ENCODE assay signal across 22 cellular contexts in the genomic region with DNA sequence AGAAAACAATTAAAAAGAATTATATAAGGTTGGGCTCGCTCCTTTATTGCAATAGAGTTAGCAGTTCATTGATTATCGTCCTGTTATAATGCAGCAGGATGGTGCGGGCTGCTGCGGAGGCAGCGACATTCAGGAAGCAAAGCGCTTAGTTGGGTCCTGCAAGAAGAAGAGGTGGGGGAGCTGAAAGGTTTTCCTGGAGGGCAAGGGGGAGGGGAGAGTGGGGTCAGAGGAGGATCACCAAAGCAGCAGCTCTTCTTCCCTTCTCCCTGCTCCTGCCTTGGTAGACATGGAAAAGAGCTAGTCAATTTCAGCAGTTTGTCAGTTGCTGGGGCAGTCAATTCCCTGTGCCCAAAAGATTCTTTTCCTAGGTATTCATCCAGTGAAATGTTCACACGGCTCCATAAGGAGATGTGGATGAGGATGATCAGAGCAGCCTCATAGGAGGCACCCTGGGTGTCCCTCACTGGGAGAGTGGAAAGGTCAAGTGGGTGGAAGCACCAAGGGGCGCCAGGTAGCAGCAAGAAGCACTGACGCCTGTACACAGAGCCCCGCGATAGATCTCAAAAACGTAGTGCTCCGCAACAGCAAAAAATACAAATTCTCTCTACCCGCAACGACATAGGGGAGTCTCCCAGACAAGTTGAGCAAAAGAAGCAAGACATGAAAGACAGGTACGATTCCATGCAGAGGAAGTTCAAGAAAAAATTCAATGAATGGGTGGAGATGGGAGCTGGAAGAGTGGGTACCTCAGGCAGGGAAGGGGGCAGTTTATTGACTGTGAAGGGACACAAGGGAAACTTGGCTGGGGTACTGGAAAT. TPM values are rescaled to one million over a fixed set of nuclear protein-coding genes. Genes with fewer than 3 reads are reported as not detected.
DNase-seq lines count a peak whose midpoint lies in the region; FAIRE-seq and TF ChIP-seq lines count a peak whose summit lies in the region.
"Had no signal": no experiment of that assay in that cellular context is flagged by ENCODE, and none has a peak within 500 bp of the region (broad histone marks: within the 10 kb centered on the region; RNA-seq: fewer than 3 reads in every experiment).

No MANE protein-coding gene starts in this region.

- H3K27me3 ChIP-seq in HUES48 (ENCODE audit: control insufficient read depth, insufficient read depth, low read length) = peaks cover 7% of the 10 kb centered on the region; the same call in 1 of the 2 replicates
- peaks cover 10% of the 10 kb centered on the region for H3K27me3 ChIP-seq in astrocyte (ENCODE audit: insufficient read depth, low read length)
- H3K27me3 ChIP-seq: vagina had no signal

- peaks cover 24% of the 10 kb centered on the region for H3K4me1 ChIP-seq in HUES48 (ENCODE audit: control insufficient read depth, insufficient read depth, low read length)
- H3K4me1 ChIP-seq in astrocyte (ENCODE audit: insufficient read depth, low read length) = no peaks in the 10 kb centered on the region

- H3K27me3 Mint-ChIP-seq in astrocyte (ENCODE audit: low read depth, unreplicated experiment) = peaks cover 43% of the 10 kb centered on the region
- H3K27me3 Mint-ChIP-seq in type B pancreatic cell = peaks cover 25% of the 10 kb centered on the region

- H3K9ac ChIP-seq in HUES48 (ENCODE audit: low read depth, low read length) (no peak overlapping the region), astrocyte (ENCODE audit: low read length) (no peak overlapping the region)

- H4K20me1 ChIP-seq in astrocyte (ENCODE audit: insufficient read depth, low read length) = no peaks in the 10 kb centered on the region

- no peak for DNase-seq in astrocyte (ENCODE audit: low read depth)
- peak; percentile 52 for DNase-seq in iPS-NIHi7 (ENCODE audit: extremely low spot score)
- DNase-seq in type B pancreatic cell (ENCODE audit: extremely low spot score, unreplicated experiment) = no peak
- DNase-seq in glomerular visceral epithelial cell (ENCODE audit: extremely low spot score) = no peak
- no peak for DNase-seq in activated CD4-positive, alpha-beta T cell treated with anti-CD3 and anti-CD28 coated beads for 1 hour
- DNase-seq in kidney tubule cell (ENCODE audit: low spot score) = no peak
- DNase-seq: activated CD8-positive, alpha-beta T cell treated with anti-CD3 and anti-CD28 coated beads, Interleukin-2, amount 10 ng/mL, durations not matched to agents 7 days and 5 days; activated naive CD4-positive, alpha-beta T cell treated with anti-CD3 and anti-CD28 coated beads for 36 hours; anterior cingulate cortex; CD4-positive, CD25-positive, alpha-beta regulatory T cell; DMS 273 treated with DMSO at 0.1 percent for 48 hours; GF-D8; hypothalamus; naive thymus-derived CD4-positive, alpha-beta T cell; NCI-H1048; NCI-H1930; NCI-H748 treated with DMSO at 0.1 percent for 48 hours; stimulated activated CD4-positive, alpha-beta T cell treated with anti-CD3 and anti-CD28 coated beads, Interleukin-1b, Interleukin-23, amount 100 ng/mL, for 48 hours had no signal

- no peak for FAIRE-seq in astrocyte (lab: Jason Lieb, UNC)

- H3K4me1 Mint-ChIP-seq in astrocyte (ENCODE audit: low read depth, unreplicated experiment) (peaks cover 10% of the 10 kb centered on the region), type B pancreatic cell (ENCODE audit: unreplicated experiment) (peaks cover 16% of the 10 kb centered on the region)

- H3K4me3 ChIP-seq in HUES48 (ENCODE audit: low read depth, low read length) (0 out of 2 replicates have a peak overlapping the region, but pooled peaks have one; percentile 3), astrocyte (ENCODE audit: insufficient read depth, low read depth, low read length) (no peak overlapping the region)
- H3K4me3 ChIP-seq: vagina had no signal

- H3K27ac ChIP-seq in HUES48 (ENCODE audit: low read depth, low read length) (no peak overlapping the region), astrocyte (ENCODE audit: low read depth, low read length) (no peak overlapping the region)
- H3K27ac ChIP-seq: vagina had no signal

- H3K4me2 ChIP-seq in astrocyte (ENCODE audit: low read length) = no peak overlapping the region

- no peak overlapping the region for H3K27ac Mint-ChIP-seq in astrocyte (ENCODE audit: unreplicated experiment)
- no peak overlapping the region for H3K27ac Mint-ChIP-seq in type B pancreatic cell
- H3K27ac Mint-ChIP-seq: activated CD8-positive, alpha-beta T cell treated with anti-CD3 and anti-CD28 coated beads, Interleukin-2, amount 10 ng/mL, durations not matched to agents 7 days and 5 days; activated naive CD4-positive, alpha-beta T cell treated with anti-CD3 and anti-CD28 coated beads for 36 hours; CD4-positive, CD25-positive, alpha-beta regulatory T cell; dendritic cell treated with granulocyte-macrophage colony-stimulating factor and Interleukin-4, amounts not matched to agents 40 ng/mL and 50 ng/mL, for 4 days; naive thymus-derived CD4-positive, alpha-beta T cell had no signal

- H3K9me3 ChIP-seq in HUES48 (ENCODE audit: control insufficient read depth, insufficient read depth, low read length) = no peaks in the 10 kb centered on the region
- no peaks in the 10 kb centered on the region for H3K9me3 ChIP-seq in astrocyte (ENCODE audit: insufficient read depth, low read depth, low read length)
- H3K9me3 ChIP-seq: vagina had no signal

- no peaks in the 10 kb centered on the region for H3K36me3 ChIP-seq in HUES48 (ENCODE audit: control insufficient read depth, insufficient read depth, low read length)
- no peaks in the 10 kb centered on the region for H3K36me3 ChIP-seq in astrocyte (ENCODE audit: insufficient read depth, low read length)
- H3K36me3 ChIP-seq: vagina had no signal

- H3K4me3 Mint-ChIP-seq in astrocyte (ENCODE audit: unreplicated experiment) (peak overlapping the region; percentile 4), type B pancreatic cell (peak overlapping the region; percentile 2)
- H3K4me3 Mint-ChIP-seq: activated CD8-positive, alpha-beta T cell treated with anti-CD3 and anti-CD28 coated beads, Interleukin-2, amount 10 ng/mL, durations not matched to agents 7 days and 5 days; activated naive CD4-positive, alpha-beta T cell treated with anti-CD3 and anti-CD28 coated beads for 36 hours; CD4-positive, CD25-positive, alpha-beta regulatory T cell; dendritic cell treated with granulocyte-macrophage colony-stimulating factor and Interleukin-4, amounts not matched to agents 40 ng/mL and 50 ng/mL, for 4 days; naive thymus-derived CD4-positive, alpha-beta T cell had no signal

- TF ChIP-seq CTCF in astrocyte (IDR thresholded peaks at IDR 0.05; ENCODE audit: insufficient read depth, low read depth, low read length) = no peak
- no peak for TF ChIP-seq CTCF in type B pancreatic cell (conservative IDR thresholded peaks at IDR 0.05)

- H3K79me2 ChIP-seq in astrocyte (ENCODE audit: insufficient read depth, low read length) = no peaks in the 10 kb centered on the region

- H3K9me3 Mint-ChIP-seq in astrocyte (ENCODE audit: unreplicated experiment) = no peaks in the 10 kb centered on the region
- H3K9me3 Mint-ChIP-seq in type B pancreatic cell = no peaks in the 10 kb centered on the region
- H3K9me3 Mint-ChIP-seq: activated naive CD4-positive, alpha-beta T cell treated with anti-CD3 and anti-CD28 coated beads for 36 hours; CD4-positive, CD25-positive, alpha-beta regulatory T cell; dendritic cell treated with granulocyte-macrophage colony-stimulating factor and Interleukin-4, amounts not matched to agents 40 ng/mL and 50 ng/mL, for 4 days had no signal

- no peak overlapping the region for H2AFZ ChIP-seq in astrocyte (ENCODE audit: low read depth, low read length)

- H3K36me3 Mint-ChIP-seq in astrocyte (ENCODE audit: low read depth, unreplicated experiment) (peaks cover 2% of the 10 kb centered on the region), type B pancreatic cell (no peaks in the 10 kb centered on the region)
- H3K36me3 Mint-ChIP-seq: CD4-positive, CD25-positive, alpha-beta regulatory T cell had no signal

RNA-seq across cellular contexts. Expression of gene ETV4, which starts 17.3 kb away (rescaled TPM):
- total RNA-seq in astrocyte (10.6 and 11.4 TPM in 2 replicates), type B pancreatic cell (ENCODE audit: low replicate concordance) (18.3 and 28.2 TPM in 2 replicates)
- total RNA-seq: CD4-positive, CD25-positive, alpha-beta regulatory T cell; OCI-LY7 had no signal
